1 cellular context compared by ENCODE assay signal in genomic region chr19:43957891-43958290, GRCh38.
TF ChIP-seq lines count a peak whose summit lies in the region.

No MANE protein-coding gene starts in this region.

TF ChIP-seq in HepG2, 621 proteins besides CTCF, POLR2A, EP300 and RAD21 (continued from another document and continues in another):
- TF ChIP-seq, protein P1, sequence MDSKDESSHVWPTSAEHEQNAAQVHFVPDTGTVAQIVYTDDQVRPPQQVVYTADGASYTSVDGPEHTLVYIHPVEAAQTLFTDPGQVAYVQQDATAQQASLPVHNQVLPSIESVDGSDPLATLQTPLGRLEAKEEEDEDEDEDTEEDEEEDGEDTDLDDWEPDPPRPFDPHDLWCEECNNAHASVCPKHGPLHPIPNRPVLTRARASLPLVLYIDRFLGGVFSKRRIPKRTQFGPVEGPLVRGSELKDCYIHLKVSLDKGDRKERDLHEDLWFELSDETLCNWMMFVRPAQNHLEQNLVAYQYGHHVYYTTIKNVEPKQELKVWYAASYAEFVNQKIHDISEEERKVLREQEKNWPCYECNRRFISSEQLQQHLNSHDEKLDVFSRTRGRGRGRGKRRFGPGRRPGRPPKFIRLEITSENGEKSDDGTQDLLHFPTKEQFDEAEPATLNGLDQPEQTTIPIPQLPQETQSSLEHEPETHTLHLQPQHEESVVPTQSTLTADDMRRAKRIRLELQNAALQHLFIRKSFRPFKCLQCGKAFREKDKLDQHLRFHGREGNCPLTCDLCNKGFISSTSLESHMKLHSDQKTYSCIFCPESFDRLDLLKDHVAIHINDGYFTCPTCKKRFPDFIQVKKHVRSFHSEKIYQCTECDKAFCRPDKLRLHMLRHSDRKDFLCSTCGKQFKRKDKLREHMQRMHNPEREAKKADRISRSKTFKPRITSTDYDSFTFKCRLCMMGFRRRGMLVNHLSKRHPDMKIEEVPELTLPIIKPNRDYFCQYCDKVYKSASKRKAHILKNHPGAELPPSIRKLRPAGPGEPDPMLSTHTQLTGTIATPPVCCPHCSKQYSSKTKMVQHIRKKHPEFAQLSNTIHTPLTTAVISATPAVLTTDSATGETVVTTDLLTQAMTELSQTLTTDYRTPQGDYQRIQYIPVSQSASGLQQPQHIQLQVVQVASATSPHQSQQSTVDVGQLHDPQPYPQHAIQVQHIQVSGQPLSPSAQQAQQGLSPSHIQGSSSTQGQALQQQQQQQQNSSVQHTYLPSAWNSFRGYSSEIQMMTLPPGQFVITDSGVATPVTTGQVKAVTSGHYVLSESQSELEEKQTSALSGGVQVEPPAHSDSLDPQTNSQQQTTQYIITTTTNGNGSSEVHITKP (CRISPR knock-in tag; IDR thresholded peaks at IDR 0.05; ENCODE audit: low read depth) = no peak
- TF ChIP-seq ZBTB7B (CRISPR knock-in tag; IDR thresholded peaks at IDR 0.05) (no peak), ZNF788 (CRISPR knock-in tag; IDR thresholded peaks at IDR 0.05; ENCODE audit: borderline replicate concordance) (no peak), ZIK1 (CRISPR knock-in tag; IDR thresholded peaks at IDR 0.05; ENCODE audit: borderline replicate concordance, low read depth) (no peak), DRAP1 (CRISPR knock-in tag; IDR thresholded peaks at IDR 0.05) (no peak), RBM39 (IDR thresholded peaks at IDR 0.05; ENCODE audit: low read depth, low read length, poor library complexity, severe bottlenecking) (no peak), EHMT2 (IDR thresholded peaks at IDR 0.05; ENCODE audit: borderline replicate concordance, low read depth, low read length) (peak; percentile 34; the same call in 1 of the 2 replicates), SAP130 (CRISPR knock-in tag; IDR thresholded peaks at IDR 0.05; ENCODE audit: low read depth) (0 out of 2 replicates have a peak, but pooled peaks have one; percentile 23), CEBPB (IDR thresholded peaks at IDR 0.05; ENCODE audit: borderline replicate concordance, low read depth, low read length) (peak; percentile 95), HDAC2 (CRISPR knock-in tag; IDR thresholded peaks at IDR 0.05) (no peak), CEBPG (CRISPR knock-in tag; IDR thresholded peaks at IDR 0.05) (peak; percentile 92), SRSF1 (optimal IDR thresholded peaks at IDR 0.05; ENCODE audit: low read depth, low read length) (no peak), ZNF589 (CRISPR knock-in tag; conservative IDR thresholded peaks at IDR 0.05) (no peak), HDAC6 (IDR thresholded peaks at IDR 0.05; ENCODE audit: low read depth, low read length) (no peak), GLMP (CRISPR knock-in tag; IDR thresholded peaks at IDR 0.05; ENCODE audit: borderline replicate concordance) (no peak), TRIM24 (CRISPR knock-in tag; IDR thresholded peaks at IDR 0.05) (no peak), CSRNP1 (CRISPR knock-in tag; IDR thresholded peaks at IDR 0.05) (no peak), ZBTB21 (CRISPR knock-in tag; IDR thresholded peaks at IDR 0.05) (no peak), ERF (CRISPR knock-in tag; IDR thresholded peaks at IDR 0.05) (no peak), HMGXB3 (CRISPR knock-in tag; IDR thresholded peaks at IDR 0.05; ENCODE audit: borderline replicate concordance) (no peak), SMARCC2 (IDR thresholded peaks at IDR 0.05) (no peak), PAWR (CRISPR knock-in tag; IDR thresholded peaks at IDR 0.05; ENCODE audit: borderline replicate concordance) (no peak), ZNF749 (CRISPR knock-in tag; IDR thresholded peaks at IDR 0.05; ENCODE audit: borderline replicate concordance) (no peak), ZKSCAN1 (IDR thresholded peaks at IDR 0.05; ENCODE audit: low read length) (no peak), GATAD1 (CRISPR knock-in tag; IDR thresholded peaks at IDR 0.05) (no peak), TEAD3 (CRISPR knock-in tag; optimal IDR thresholded peaks at IDR 0.05; ENCODE audit: borderline replicate concordance) (peak; percentile 16), HOXA7 (CRISPR knock-in tag; IDR thresholded peaks at IDR 0.05) (0 out of 2 replicates have a peak, but pooled peaks have one; percentile 24), AKNA (CRISPR knock-in tag; IDR thresholded peaks at IDR 0.05; ENCODE audit: borderline replicate concordance) (no peak), DNMT3B (CRISPR knock-in tag; conservative IDR thresholded peaks at IDR 0.05) (no peak), ZNF317 (CRISPR knock-in tag; IDR thresholded peaks at IDR 0.05) (no peak), ZNF251 (CRISPR knock-in tag; IDR thresholded peaks at IDR 0.05) (no peak), ZSCAN22 (CRISPR knock-in tag; IDR thresholded peaks at IDR 0.05) (no peak), ZBTB34 (CRISPR knock-in tag; IDR thresholded peaks at IDR 0.05) (no peak), THAP11 (CRISPR knock-in tag; IDR thresholded peaks at IDR 0.05) (peak; percentile 76)
- TF ChIP-seq, protein P2, sequence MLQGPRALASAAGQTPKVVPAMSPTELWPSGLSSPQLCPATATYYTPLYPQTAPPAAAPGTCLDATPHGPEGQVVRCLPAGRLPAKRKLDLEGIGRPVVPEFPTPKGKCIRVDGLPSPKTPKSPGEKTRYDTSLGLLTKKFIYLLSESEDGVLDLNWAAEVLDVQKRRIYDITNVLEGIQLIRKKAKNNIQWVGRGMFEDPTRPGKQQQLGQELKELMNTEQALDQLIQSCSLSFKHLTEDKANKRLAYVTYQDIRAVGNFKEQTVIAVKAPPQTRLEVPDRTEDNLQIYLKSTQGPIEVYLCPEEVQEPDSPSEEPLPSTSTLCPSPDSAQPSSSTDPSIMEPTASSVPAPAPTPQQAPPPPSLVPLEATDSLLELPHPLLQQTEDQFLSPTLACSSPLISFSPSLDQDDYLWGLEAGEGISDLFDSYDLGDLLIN (CRISPR knock-in tag; IDR thresholded peaks at IDR 0.05; ENCODE audit: borderline replicate concordance) = no peak
- TF ChIP-seq, protein P3, sequence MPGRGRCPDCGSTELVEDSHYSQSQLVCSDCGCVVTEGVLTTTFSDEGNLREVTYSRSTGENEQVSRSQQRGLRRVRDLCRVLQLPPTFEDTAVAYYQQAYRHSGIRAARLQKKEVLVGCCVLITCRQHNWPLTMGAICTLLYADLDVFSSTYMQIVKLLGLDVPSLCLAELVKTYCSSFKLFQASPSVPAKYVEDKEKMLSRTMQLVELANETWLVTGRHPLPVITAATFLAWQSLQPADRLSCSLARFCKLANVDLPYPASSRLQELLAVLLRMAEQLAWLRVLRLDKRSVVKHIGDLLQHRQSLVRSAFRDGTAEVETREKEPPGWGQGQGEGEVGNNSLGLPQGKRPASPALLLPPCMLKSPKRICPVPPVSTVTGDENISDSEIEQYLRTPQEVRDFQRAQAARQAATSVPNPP (CRISPR knock-in tag; IDR thresholded peaks at IDR 0.05) = no peak
- TF ChIP-seq, protein P4, sequence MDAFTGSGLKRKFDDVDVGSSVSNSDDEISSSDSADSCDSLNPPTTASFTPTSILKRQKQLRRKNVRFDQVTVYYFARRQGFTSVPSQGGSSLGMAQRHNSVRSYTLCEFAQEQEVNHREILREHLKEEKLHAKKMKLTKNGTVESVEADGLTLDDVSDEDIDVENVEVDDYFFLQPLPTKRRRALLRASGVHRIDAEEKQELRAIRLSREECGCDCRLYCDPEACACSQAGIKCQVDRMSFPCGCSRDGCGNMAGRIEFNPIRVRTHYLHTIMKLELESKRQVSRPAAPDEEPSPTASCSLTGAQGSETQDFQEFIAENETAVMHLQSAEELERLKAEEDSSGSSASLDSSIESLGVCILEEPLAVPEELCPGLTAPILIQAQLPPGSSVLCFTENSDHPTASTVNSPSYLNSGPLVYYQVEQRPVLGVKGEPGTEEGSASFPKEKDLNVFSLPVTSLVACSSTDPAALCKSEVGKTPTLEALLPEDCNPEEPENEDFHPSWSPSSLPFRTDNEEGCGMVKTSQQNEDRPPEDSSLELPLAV (CRISPR knock-in tag; conservative IDR thresholded peaks at IDR 0.05; ENCODE audit: low read depth) = no peak
- TF ChIP-seq, protein P5, sequence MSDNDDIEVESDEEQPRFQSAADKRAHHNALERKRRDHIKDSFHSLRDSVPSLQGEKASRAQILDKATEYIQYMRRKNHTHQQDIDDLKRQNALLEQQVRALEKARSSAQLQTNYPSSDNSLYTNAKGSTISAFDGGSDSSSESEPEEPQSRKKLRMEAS (IDR thresholded peaks at IDR 0.05) = no peak
